ENCODE assay signal across 14 cellular contexts in the genomic region with DNA sequence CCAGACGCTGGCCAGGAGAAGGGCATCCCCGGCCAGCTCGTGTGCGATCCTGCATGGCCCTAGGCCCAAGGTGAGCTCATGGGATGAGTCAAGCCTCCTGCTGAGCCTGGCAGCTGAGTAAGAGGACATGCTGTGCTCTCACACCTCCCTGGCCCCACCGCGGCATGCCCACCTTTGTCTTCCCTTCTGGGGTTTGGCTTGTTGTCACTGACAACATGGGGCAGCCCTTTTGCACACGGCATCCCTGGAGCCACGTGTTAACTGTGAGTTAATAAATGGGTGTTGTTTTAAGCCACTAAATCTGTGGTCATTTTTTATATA. TPM values are rescaled to one million over a fixed set of nuclear protein-coding genes. Genes with fewer than 3 reads are reported as not detected.
DNase-seq lines count a peak whose midpoint lies in the region; ATAC-seq and TF ChIP-seq lines count a peak whose summit lies in the region.
"Had no signal": no experiment of that assay in that cellular context is flagged by ENCODE, and none has a peak within 500 bp of the region (broad histone marks: within the 10 kb centered on the region; RNA-seq: fewer than 3 reads in every experiment).

No MANE protein-coding gene starts in this region.

- H3K27me3 Mint-ChIP-seq in MCF 10A (ENCODE audit: insufficient read depth, unreplicated experiment) (no peaks in the 10 kb centered on the region), T-helper 17 cell (no peaks in the 10 kb centered on the region)

- POLR2A ChIA-PET in MCF 10A (lab: Yijun Ruan, JAX) = interaction anchor here (0.6 to 6.3 kb wide), 19 partner anchors 12 to 1179 kb away, joined by 3 to 336 read pairs (median 5); partner anchors contain the start of gene TNS4

- no peaks in the 10 kb centered on the region for H3K79me1 ChIP-seq in mesendoderm (ENCODE audit: low read length)

- H4K8ac ChIP-seq in mesendoderm (ENCODE audit: low read depth, low read length) = no peak overlapping the region

- H3K4me1 ChIP-seq in BLaER1 = peaks cover 78% of the 10 kb centered on the region
- H3K4me1 ChIP-seq in mesendoderm (ENCODE audit: control insufficient read depth, low read depth, low read length) = peaks cover 7% of the 10 kb centered on the region
- H3K4me1 ChIP-seq: BE2C had no signal

- H3K18ac ChIP-seq in mesendoderm (ENCODE audit: low read length) = no peak overlapping the region

- H3K4me2 ChIP-seq in BLaER1 = peak overlapping the region; percentile 35
- no peak overlapping the region for H3K4me2 ChIP-seq in mesendoderm (ENCODE audit: low read length)

- H3K36me3 Mint-ChIP-seq in MCF 10A (ENCODE audit: insufficient read depth, unreplicated experiment) = no peaks in the 10 kb centered on the region
- no peaks in the 10 kb centered on the region for H3K36me3 Mint-ChIP-seq in T-helper 17 cell (ENCODE audit: low read depth)

- no peak for TF ChIP-seq CTCF in MCF 10A (IDR thresholded peaks at IDR 0.05; ENCODE audit: unreplicated experiment)

- H2BK5ac ChIP-seq in mesendoderm (ENCODE audit: low read length) = peak overlapping the region; percentile 20

- H2BK15ac ChIP-seq in mesendoderm (replicated peaks; ENCODE audit: low read depth) = no peak overlapping the region

- H3K27me3 ChIP-seq in BLaER1 (no peaks in the 10 kb centered on the region), mesendoderm (ENCODE audit: insufficient read depth, low read length, poor library complexity) (no peaks in the 10 kb centered on the region)
- H3K27me3 ChIP-seq: BE2C, stomach had no signal

- H2BK120ac ChIP-seq in mesendoderm (ENCODE audit: low read depth, low read length) = no peak overlapping the region

- H3K36me3 ChIP-seq in BLaER1 (no peaks in the 10 kb centered on the region), mesendoderm (ENCODE audit: control insufficient read depth, insufficient read depth, low read length) (no peaks in the 10 kb centered on the region)
- H3K36me3 ChIP-seq: BE2C, stomach had no signal

- H4K5ac ChIP-seq in mesendoderm (ENCODE audit: low read length) = no peak overlapping the region

- H3K79me2 ChIP-seq in mesendoderm (ENCODE audit: control insufficient read depth, insufficient read depth, low read length) = no peaks in the 10 kb centered on the region

- H3K27ac Mint-ChIP-seq in MCF 10A (ENCODE audit: low read depth, unreplicated experiment) (peak overlapping the region; percentile 95), T-helper 17 cell (no peak overlapping the region)

- WGBS in mesendoderm (ENCODE audit: extremely low coverage, insufficient coverage, low lambda C conversion rate) = no CpG with 5 or more reads among the region's 8 CpGs

- intact Hi-C loops in MCF 10A (cut with micrococcal nuclease) = loop anchor here (1.0 kb wide), 2 partner anchors 11 to 24 kb away; no protein-coding TSS in a partner anchor

- no TSS peak for BruUV-seq in MCF 10A (replicated peaks; lab: Mats Ljungman, UMichigan)

- H3K4me1 Mint-ChIP-seq in MCF 10A (ENCODE audit: insufficient read depth, unreplicated experiment) = peaks cover 56% of the 10 kb centered on the region
- peaks cover 24% of the 10 kb centered on the region for H3K4me1 Mint-ChIP-seq in T-helper 17 cell

- H3K9me3 Mint-ChIP-seq in MCF 10A (ENCODE audit: unreplicated experiment) = no peaks in the 10 kb centered on the region

- H3K9ac ChIP-seq in BLaER1 (no peak overlapping the region), mesendoderm (ENCODE audit: low read length) (no peak overlapping the region)

- H3K23ac ChIP-seq in mesendoderm (ENCODE audit: low read length) = no peak overlapping the region

- peak overlapping the region; percentile 48 for H3K4me3 Mint-ChIP-seq in MCF 10A (ENCODE audit: unreplicated experiment)
- no peak overlapping the region for H3K4me3 Mint-ChIP-seq in T-helper 17 cell

- CTCF ChIA-PET in MCF 10A (lab: Yijun Ruan, JAX) = interaction anchor here (0.6 to 0.9 kb wide), 4 partner anchors 10 to 50 kb away, joined by 3 read pairs; no protein-coding TSS in a partner anchor

- H3K9me3 ChIP-seq in BLaER1 (no peaks in the 10 kb centered on the region), T-helper 17 cell (ENCODE audit: control insufficient read depth, low read length, poor library complexity, severe bottlenecking) (no peaks in the 10 kb centered on the region)
- H3K9me3 ChIP-seq: BE2C, stomach had no signal

- peak; percentile 81 for DNase-seq in LoVo (ENCODE audit: low spot score)
- peak; percentile 99 for DNase-seq in MCF 10A (ENCODE audit: unreplicated experiment)
- peak; percentile 86 for DNase-seq in mesendoderm
- DNase-seq in activated gamma-delta T cell (lab: John Stamatoyannopoulos, UW) = no peak
- no peak for DNase-seq in pons (ENCODE audit: low spot score)
- no peak for DNase-seq in T-helper 17 cell
- DNase-seq: activated CD8-positive, alpha-beta memory T cell treated with anti-CD3 and anti-CD28 coated beads, Interleukin-2, amount 50 U/mL, for 4 hours; BE2C; NCI-H510A; stomach; T-helper 1 cell had no signal

- peak overlapping the region; percentile 33 for H2AK5ac ChIP-seq in mesendoderm (ENCODE audit: low read length)

- no peak for ATAC-seq in T-helper 17 cell
- ATAC-seq in HG02763 (IDR thresholded peaks at IDR 0.05; ENCODE audit: unreplicated experiment) = no peak

- H3K4ac ChIP-seq in mesendoderm (ENCODE audit: low read depth, low read length) = no peak overlapping the region

- H4K20me1 ChIP-seq in BLaER1 = no peaks in the 10 kb centered on the region

- H3K27ac ChIP-seq in BLaER1 = peak overlapping the region; percentile 46
- no peak overlapping the region for H3K27ac ChIP-seq in mesendoderm (ENCODE audit: low read depth, low read length)
- H3K27ac ChIP-seq: stomach had no signal

- H3K56ac ChIP-seq in mesendoderm (ENCODE audit: low read length) = peak overlapping the region; percentile 70

- no peak overlapping the region for H3K4me3 ChIP-seq in BLaER1
- H3K4me3 ChIP-seq in mesendoderm (ENCODE audit: low read length) = no peak overlapping the region
- H3K4me3 ChIP-seq: stomach had no signal

RNA-seq across cellular contexts. Expression of gene TNS4, which starts 8.9 kb away (rescaled TPM):
- 387 and 522 TPM in 2 replicates for total RNA-seq in MCF 10A (2022)
- polyA plus RNA-seq in mesendoderm (2013, experiment 1 of 2) = 5.7 TPM
- 4.9 TPM for polyA plus RNA-seq in mesendoderm (2013, experiment 2 of 2)
- total RNA-seq in T-helper 17 cell = 1 to 10 TPM in 1 of 2 donors, under 1 TPM in 1; 0.77 to 1.7 TPM
- total RNA-seq: fibroblast of villous mesenchyme had no signal

RNA-seq across cellular contexts. Expression of gene CCR7, which starts 55.0 kb away (rescaled TPM):
- total RNA-seq in MCF 10A (2022) (not detected in 2 replicates), T-helper 17 cell (100 to 1,000 TPM; 165 to 182 TPM)
- polyA plus RNA-seq in mesendoderm (2013, experiment 1 of 2) = 3.8 TPM
- 3.8 TPM for polyA plus RNA-seq in mesendoderm (2013, experiment 2 of 2)
- total RNA-seq: fibroblast of villous mesenchyme had no signal

Comparison
In these comparisons a context has a peak if more than half of its experiments do, and no peak if none do; other contexts are left out.
1. DNase-seq: peak in LoVo (single experiment), MCF 10A (single experiment) and mesendoderm (single experiment); none in activated gamma-delta T cell (single experiment), pons (single experiment) and T-helper 17 cell (0 of 3).
2. RNA of gene TNS4, which starts 8.9 kb away (total RNA-seq): 387 to 522 TPM in MCF 10A; 0.77 to 1.7 TPM in T-helper 17 cell; every median in the first group is over 100 times any median in the second.
3. RNA of gene CCR7, which starts 55.0 kb away (total RNA-seq): 165 to 182 TPM in T-helper 17 cell; not detected in MCF 10A; every median in the first group is over 100 times any median in the second.